ENCODE assay signal across 1 cellular context in genomic region chr19:510606-511100, GRCh38.
A peak's percentile ranks its signal among the peaks of the same experiment; 100 is the strongest.
TF ChIP-seq lines count a peak whose summit lies in the region.

No MANE protein-coding gene starts in this region.

TF ChIP-seq in HepG2, 621 proteins besides CTCF, POLR2A, EP300 and RAD21 (continued from another document and continues in another):
- TF ChIP-seq, protein P1, sequence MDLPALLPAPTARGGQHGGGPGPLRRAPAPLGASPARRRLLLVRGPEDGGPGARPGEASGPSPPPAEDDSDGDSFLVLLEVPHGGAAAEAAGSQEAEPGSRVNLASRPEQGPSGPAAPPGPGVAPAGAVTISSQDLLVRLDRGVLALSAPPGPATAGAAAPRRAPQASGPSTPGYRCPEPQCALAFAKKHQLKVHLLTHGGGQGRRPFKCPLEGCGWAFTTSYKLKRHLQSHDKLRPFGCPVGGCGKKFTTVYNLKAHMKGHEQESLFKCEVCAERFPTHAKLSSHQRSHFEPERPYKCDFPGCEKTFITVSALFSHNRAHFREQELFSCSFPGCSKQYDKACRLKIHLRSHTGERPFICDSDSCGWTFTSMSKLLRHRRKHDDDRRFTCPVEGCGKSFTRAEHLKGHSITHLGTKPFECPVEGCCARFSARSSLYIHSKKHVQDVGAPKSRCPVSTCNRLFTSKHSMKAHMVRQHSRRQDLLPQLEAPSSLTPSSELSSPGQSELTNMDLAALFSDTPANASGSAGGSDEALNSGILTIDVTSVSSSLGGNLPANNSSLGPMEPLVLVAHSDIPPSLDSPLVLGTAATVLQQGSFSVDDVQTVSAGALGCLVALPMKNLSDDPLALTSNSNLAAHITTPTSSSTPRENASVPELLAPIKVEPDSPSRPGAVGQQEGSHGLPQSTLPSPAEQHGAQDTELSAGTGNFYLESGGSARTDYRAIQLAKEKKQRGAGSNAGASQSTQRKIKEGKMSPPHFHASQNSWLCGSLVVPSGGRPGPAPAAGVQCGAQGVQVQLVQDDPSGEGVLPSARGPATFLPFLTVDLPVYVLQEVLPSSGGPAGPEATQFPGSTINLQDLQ (CRISPR knock-in tag; IDR thresholded peaks at IDR 0.05) = no peak
- no peak for TF ChIP-seq IRX3 (CRISPR knock-in tag; IDR thresholded peaks at IDR 0.05; ENCODE audit: borderline replicate concordance, low read depth)
- TF ChIP-seq ATAD3A (CRISPR knock-in tag; IDR thresholded peaks at IDR 0.05) = no peak
- TF ChIP-seq, protein P2, sequence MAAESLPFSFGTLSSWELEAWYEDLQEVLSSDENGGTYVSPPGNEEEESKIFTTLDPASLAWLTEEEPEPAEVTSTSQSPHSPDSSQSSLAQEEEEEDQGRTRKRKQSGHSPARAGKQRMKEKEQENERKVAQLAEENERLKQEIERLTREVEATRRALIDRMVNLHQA (CRISPR knock-in tag; IDR thresholded peaks at IDR 0.05) = no peak
- TF ChIP-seq FOXJ3 (CRISPR knock-in tag; IDR thresholded peaks at IDR 0.05; ENCODE audit: borderline replicate concordance) = no peak
- 0 out of 2 replicates have a peak, but pooled peaks have one; percentile 51 for TF ChIP-seq ZNF225 (CRISPR knock-in tag; IDR thresholded peaks at IDR 0.05)
- TF ChIP-seq ZNF746 (CRISPR knock-in tag; IDR thresholded peaks at IDR 0.05) = 0 out of 2 replicates have a peak, but pooled peaks have one; percentile 50
- TF ChIP-seq, protein P3, sequence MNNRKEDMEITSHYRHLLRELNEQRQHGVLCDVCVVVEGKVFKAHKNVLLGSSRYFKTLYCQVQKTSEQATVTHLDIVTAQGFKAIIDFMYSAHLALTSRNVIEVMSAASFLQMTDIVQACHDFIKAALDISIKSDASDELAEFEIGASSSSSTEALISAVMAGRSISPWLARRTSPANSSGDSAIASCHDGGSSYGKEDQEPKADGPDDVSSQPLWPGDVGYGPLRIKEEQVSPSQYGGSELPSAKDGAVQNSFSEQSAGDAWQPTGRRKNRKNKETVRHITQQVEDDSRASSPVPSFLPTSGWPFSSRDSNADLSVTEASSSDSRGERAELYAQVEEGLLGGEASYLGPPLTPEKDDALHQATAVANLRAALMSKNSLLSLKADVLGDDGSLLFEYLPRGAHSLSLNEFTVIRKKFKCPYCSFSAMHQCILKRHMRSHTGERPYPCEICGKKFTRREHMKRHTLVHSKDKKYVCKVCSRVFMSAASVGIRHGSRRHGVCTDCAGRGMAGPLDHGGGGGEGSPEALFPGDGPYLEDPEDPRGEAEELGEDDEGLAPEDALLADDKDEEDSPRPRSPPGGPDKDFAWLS (CRISPR knock-in tag; IDR thresholded peaks at IDR 0.05; ENCODE audit: borderline replicate concordance) = no peak
- no peak for TF ChIP-seq ETV6 (CRISPR knock-in tag; conservative IDR thresholded peaks at IDR 0.05)
- no peak for TF ChIP-seq RFX3 (CRISPR knock-in tag; IDR thresholded peaks at IDR 0.05)
- TF ChIP-seq NBN (conservative IDR thresholded peaks at IDR 0.05) = no peak
- peak; percentile 80 for TF ChIP-seq ZNF414 (CRISPR knock-in tag; IDR thresholded peaks at IDR 0.05)
- TF ChIP-seq, protein P4, sequence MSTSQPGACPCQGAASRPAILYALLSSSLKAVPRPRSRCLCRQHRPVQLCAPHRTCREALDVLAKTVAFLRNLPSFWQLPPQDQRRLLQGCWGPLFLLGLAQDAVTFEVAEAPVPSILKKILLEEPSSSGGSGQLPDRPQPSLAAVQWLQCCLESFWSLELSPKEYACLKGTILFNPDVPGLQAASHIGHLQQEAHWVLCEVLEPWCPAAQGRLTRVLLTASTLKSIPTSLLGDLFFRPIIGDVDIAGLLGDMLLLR (CRISPR knock-in tag; IDR thresholded peaks at IDR 0.05) = no peak
- TF ChIP-seq CREB1 (IDR thresholded peaks at IDR 0.05) = peak; percentile 19; the same call in 1 of the 2 replicates
- TF ChIP-seq CREB1 (CRISPR knock-in tag; IDR thresholded peaks at IDR 0.05) = no peak
- TF ChIP-seq TIGD3 (CRISPR knock-in tag; IDR thresholded peaks at IDR 0.05; ENCODE audit: borderline replicate concordance) = 0 out of 2 replicates have a peak, but pooled peaks have one; percentile 59
- no peak for TF ChIP-seq TOE1 (CRISPR knock-in tag; IDR thresholded peaks at IDR 0.05)
- TF ChIP-seq LCORL (IDR thresholded peaks at IDR 0.05) = no peak
- peak; percentile 82; the same call in 1 of the 2 replicates for TF ChIP-seq LCORL (CRISPR knock-in tag; IDR thresholded peaks at IDR 0.05)
- no peak for TF ChIP-seq RORA (CRISPR knock-in tag; IDR thresholded peaks at IDR 0.05)
- TF ChIP-seq NR2F1 (CRISPR knock-in tag; IDR thresholded peaks at IDR 0.05) = no peak
- TF ChIP-seq ZNF230 (CRISPR knock-in tag; IDR thresholded peaks at IDR 0.05) = 0 out of 2 replicates have a peak, but pooled peaks have one; percentile 29
- no peak for TF ChIP-seq HOXA5 (CRISPR knock-in tag; IDR thresholded peaks at IDR 0.05)
- no peak for TF ChIP-seq ZFP82 (CRISPR knock-in tag; IDR thresholded peaks at IDR 0.05; ENCODE audit: borderline replicate concordance)
- TF ChIP-seq SALL1 (CRISPR knock-in tag; IDR thresholded peaks at IDR 0.05) = peak; percentile 61
- no peak for TF ChIP-seq GATA4 (IDR thresholded peaks at IDR 0.05; ENCODE audit: borderline replicate concordance, low read depth)
- no peak for TF ChIP-seq CHD2 (IDR thresholded peaks at IDR 0.05; ENCODE audit: low read depth, low read length)
- no peak for TF ChIP-seq ZKSCAN5 (CRISPR knock-in tag; IDR thresholded peaks at IDR 0.05)
- TF ChIP-seq, protein P5, sequence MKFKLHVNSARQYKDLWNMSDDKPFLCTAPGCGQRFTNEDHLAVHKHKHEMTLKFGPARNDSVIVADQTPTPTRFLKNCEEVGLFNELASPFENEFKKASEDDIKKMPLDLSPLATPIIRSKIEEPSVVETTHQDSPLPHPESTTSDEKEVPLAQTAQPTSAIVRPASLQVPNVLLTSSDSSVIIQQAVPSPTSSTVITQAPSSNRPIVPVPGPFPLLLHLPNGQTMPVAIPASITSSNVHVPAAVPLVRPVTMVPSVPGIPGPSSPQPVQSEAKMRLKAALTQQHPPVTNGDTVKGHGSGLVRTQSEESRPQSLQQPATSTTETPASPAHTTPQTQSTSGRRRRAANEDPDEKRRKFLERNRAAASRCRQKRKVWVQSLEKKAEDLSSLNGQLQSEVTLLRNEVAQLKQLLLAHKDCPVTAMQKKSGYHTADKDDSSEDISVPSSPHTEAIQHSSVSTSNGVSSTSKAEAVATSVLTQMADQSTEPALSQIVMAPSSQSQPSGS (CRISPR knock-in tag; IDR thresholded peaks at IDR 0.05) = peak; percentile 82
- no peak; the same call in 1 of the 2 replicates for TF ChIP-seq ZBTB7B (CRISPR knock-in tag; IDR thresholded peaks at IDR 0.05)
- no peak for TF ChIP-seq POLR2AphosphoS2 (IDR thresholded peaks at IDR 0.05; ENCODE audit: low read depth, low read length)
- no peak for TF ChIP-seq ZNF7 (CRISPR knock-in tag; IDR thresholded peaks at IDR 0.05)
- peak; percentile 32; the same call in 1 of the 2 replicates for TF ChIP-seq ARNTL (CRISPR knock-in tag; IDR thresholded peaks at IDR 0.05)
- TF ChIP-seq STAT5B (CRISPR knock-in tag; IDR thresholded peaks at IDR 0.05) = no peak
- TF ChIP-seq TBP (CRISPR knock-in tag; IDR thresholded peaks at IDR 0.05) = no peak
- TF ChIP-seq, protein P6, sequence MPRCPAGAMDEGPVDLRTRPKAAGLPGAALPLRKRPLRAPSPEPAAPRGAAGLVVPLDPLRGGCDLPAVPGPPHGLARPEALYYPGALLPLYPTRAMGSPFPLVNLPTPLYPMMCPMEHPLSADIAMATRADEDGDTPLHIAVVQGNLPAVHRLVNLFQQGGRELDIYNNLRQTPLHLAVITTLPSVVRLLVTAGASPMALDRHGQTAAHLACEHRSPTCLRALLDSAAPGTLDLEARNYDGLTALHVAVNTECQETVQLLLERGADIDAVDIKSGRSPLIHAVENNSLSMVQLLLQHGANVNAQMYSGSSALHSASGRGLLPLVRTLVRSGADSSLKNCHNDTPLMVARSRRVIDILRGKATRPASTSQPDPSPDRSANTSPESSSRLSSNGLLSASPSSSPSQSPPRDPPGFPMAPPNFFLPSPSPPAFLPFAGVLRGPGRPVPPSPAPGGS (CRISPR knock-in tag; IDR thresholded peaks at IDR 0.05) = 0 out of 2 replicates have a peak, but pooled peaks have one; percentile 44
- TF ChIP-seq, protein P7, sequence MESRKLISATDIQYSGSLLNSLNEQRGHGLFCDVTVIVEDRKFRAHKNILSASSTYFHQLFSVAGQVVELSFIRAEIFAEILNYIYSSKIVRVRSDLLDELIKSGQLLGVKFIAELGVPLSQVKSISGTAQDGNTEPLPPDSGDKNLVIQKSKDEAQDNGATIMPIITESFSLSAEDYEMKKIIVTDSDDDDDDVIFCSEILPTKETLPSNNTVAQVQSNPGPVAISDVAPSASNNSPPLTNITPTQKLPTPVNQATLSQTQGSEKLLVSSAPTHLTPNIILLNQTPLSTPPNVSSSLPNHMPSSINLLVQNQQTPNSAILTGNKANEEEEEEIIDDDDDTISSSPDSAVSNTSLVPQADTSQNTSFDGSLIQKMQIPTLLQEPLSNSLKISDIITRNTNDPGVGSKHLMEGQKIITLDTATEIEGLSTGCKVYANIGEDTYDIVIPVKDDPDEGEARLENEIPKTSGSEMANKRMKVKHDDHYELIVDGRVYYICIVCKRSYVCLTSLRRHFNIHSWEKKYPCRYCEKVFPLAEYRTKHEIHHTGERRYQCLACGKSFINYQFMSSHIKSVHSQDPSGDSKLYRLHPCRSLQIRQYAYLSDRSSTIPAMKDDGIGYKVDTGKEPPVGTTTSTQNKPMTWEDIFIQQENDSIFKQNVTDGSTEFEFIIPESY (CRISPR knock-in tag; IDR thresholded peaks at IDR 0.05) = peak; percentile 90
- TF ChIP-seq SMARCE1 (IDR thresholded peaks at IDR 0.05; ENCODE audit: borderline replicate concordance) = no peak
- no peak for TF ChIP-seq ZBTB2 (CRISPR knock-in tag; IDR thresholded peaks at IDR 0.05; ENCODE audit: low read depth)
- no peak for TF ChIP-seq ZNF605 (CRISPR knock-in tag; IDR thresholded peaks at IDR 0.05)
- no peak for TF ChIP-seq ZNF101 (CRISPR knock-in tag; IDR thresholded peaks at IDR 0.05; ENCODE audit: borderline replicate concordance, low read depth)
- TF ChIP-seq RBM39 (IDR thresholded peaks at IDR 0.05; ENCODE audit: low read depth, low read length, poor library complexity, severe bottlenecking) = no peak
- TF ChIP-seq ARNT (IDR thresholded peaks at IDR 0.05) = no peak
- TF ChIP-seq BCL6 (CRISPR knock-in tag; IDR thresholded peaks at IDR 0.05) = 0 out of 2 replicates have a peak, but pooled peaks have one; percentile 37
- TF ChIP-seq, protein P8, sequence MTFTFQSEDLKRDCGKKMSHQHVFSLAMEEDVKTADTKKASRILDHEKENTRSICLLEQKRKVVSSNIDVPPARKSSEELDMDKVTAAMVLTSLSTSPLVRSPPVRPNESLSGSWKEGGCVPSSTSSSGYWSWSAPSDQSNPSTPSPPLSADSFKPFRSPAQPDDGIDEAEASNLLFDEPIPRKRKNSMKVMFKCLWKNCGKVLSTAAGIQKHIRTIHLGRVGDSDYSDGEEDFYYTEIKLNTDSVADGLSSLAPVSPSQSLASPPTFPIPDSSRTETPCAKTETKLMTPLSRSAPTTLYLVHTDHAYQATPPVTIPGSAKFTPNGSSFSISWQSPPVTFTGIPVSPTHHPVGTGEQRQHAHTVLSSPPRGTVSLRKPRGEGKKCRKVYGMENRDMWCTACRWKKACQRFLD (CRISPR knock-in tag; IDR thresholded peaks at IDR 0.05; ENCODE audit: borderline replicate concordance) = no peak
- TF ChIP-seq ARID5B (CRISPR knock-in tag; IDR thresholded peaks at IDR 0.05) = 0 out of 2 replicates have a peak, but pooled peaks have one; percentile 23
- no peak for TF ChIP-seq ISX (CRISPR knock-in tag; conservative IDR thresholded peaks at IDR 0.05)
- no peak for TF ChIP-seq ZNF207 (IDR thresholded peaks at IDR 0.05; ENCODE audit: borderline replicate concordance)
